Comparison of ENCODE assay signal across 1 cellular context in the genomic region with DNA sequence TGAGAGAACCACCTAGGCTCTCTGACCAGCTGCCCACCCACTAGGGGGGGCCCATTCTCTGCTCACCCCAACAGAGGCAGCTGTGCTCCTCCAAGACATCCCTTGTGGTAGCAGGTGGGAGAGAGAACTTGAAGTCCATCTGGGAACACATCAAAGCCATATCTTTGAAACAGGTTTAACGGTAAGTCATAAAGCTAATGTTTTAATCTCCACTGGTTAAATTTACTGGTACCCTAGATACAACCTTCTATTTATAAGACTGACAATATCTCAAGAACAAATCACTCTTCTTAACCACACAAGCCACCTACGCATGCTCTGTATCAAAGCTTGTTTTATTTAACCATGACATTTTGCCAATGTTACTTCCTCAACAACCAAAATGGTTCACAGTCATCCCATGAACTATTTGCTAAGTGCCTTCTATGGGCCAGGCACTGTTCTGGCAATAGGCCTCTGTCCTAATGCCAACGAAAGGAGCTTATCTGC.
TF ChIP-seq lines count a peak whose summit lies in the region.

No MANE protein-coding gene starts in this region.

TF ChIP-seq in WTC11, 78 proteins besides CTCF, POLR2A, EP300 and RAD21 (continued from another document):
- TF ChIP-seq ZBTB21 (CRISPR knock-in tag; IDR thresholded peaks at IDR 0.05; ENCODE audit: borderline replicate concordance) = no peak
- TF ChIP-seq, protein P1, sequence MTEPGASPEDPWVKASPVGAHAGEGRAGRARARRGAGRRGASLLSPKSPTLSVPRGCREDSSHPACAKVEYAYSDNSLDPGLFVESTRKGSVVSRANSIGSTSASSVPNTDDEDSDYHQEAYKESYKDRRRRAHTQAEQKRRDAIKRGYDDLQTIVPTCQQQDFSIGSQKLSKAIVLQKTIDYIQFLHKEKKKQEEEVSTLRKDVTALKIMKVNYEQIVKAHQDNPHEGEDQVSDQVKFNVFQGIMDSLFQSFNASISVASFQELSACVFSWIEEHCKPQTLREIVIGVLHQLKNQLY (CRISPR knock-in tag; IDR thresholded peaks at IDR 0.05) = no peak
